31 cellular contexts compared by ENCODE assay signal in the genomic region with DNA sequence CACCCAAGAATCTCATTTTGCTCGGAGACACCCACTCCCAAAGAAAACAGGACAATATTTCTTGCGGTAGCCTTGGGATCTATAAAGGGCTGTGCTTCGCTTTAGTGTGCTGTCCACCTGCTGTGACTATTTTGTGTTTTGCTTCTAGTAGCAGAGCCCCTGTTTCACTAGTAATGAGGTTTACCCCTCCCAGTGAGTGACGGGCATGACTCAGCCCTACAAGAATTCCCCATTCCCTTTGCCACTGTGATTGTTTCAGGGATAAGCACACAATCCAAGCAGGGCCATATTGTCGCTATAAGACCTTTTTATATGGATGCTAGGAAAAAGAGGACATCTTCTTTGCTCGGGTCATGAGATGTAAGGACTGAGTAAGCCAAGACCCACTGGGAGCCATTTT.
A peak's percentile ranks its signal among the peaks of the same experiment; 100 is the strongest.
DNase-seq lines count a peak whose midpoint lies in the region; ATAC-seq and TF ChIP-seq lines count a peak whose summit lies in the region.
"Had no signal": no experiment of that assay in that cellular context is flagged by ENCODE, and none has a peak within 500 bp of the region (broad histone marks: within the 10 kb centered on the region; RNA-seq: fewer than 3 reads in every experiment).

No MANE protein-coding gene starts in this region.

- H3K79me2 ChIP-seq in hepatocyte: no peaks in the 10 kb centered on the region

- intact Hi-C loops in A673 (cut with micrococcal nuclease; ENCODE audit: unreplicated experiment): no loop called here

- POLR2A ChIA-PET in A673 (lab: Charles Lee; ENCODE audit: low non-redundant PET): no interaction called here

- H3K9me2 ChIP-seq in hepatocyte (replicated peaks; ENCODE audit: insufficient read depth): no peaks in the 10 kb centered on the region

- ATAC-seq in HG03095 (IDR thresholded peaks at IDR 0.05; ENCODE audit: unreplicated experiment): no peak
- ATAC-seq in HG02840 (IDR thresholded peaks at IDR 0.05; ENCODE audit: low FRiP score, unreplicated experiment): no peak
- ATAC-seq: activated CD4-positive, alpha-beta T cell treated with anti-CD3 and anti-CD28 coated beads for 36 hours; naive thymus-derived CD4-positive, alpha-beta T cell; Panc1 had no signal

- DNase-seq in A673 (ENCODE audit: low spot score): peak; percentile 7
- DNase-seq in HS-27A (ENCODE audit: low read depth): peak; percentile 14
- peak; percentile 58 for DNase-seq in SW480 (ENCODE audit: low spot score)
- peak; percentile 58 for DNase-seq in iPS-NIHi7 (ENCODE audit: extremely low spot score)
- DNase-seq in stimulated activated CD4-positive, alpha-beta T cell treated with anti-CD3 and anti-CD28 coated beads, Interleukin-2, amount 100 ng/mL, for 48 hours: no peak
- DNase-seq in hepatocyte (ENCODE audit: low spot score): no peak
- DNase-seq: activated CD4-positive, alpha-beta T cell treated with anti-CD3 and anti-CD28 coated beads for 36 hours; activated effector memory CD4-positive, alpha-beta T cell treated with Interleukin-2 at 50 U/mL for 16 hours; activated T-cell treated with anti-CD3 and anti-CD28 coated beads, Interleukin-2, amount 50 U/mL, for 1 hour; CD4-positive, alpha-beta T cell; HFFc6; hypothalamus; Karpas-422; kidney; midbrain; naive thymus-derived CD4-positive, alpha-beta T cell; NCI-H1417 treated with DMSO at 0.1 percent for 48 hours; NCI-H2081 treated with DMSO at 0.1 percent for 48 hours; NCI-H2227 treated with DMSO at 0.1 percent for 48 hours; NCI-H526 treated with DMSO at 0.1 percent for 48 hours; nucleus accumbens; SHP77 treated with DMSO at 0.1 percent for 48 hours; sigmoid colon; stimulated activated CD4-positive, alpha-beta T cell treated with anti-CD3 and anti-CD28 coated beads, Interleukin-12 subunit alpha, Interleukin-12 subunit beta, amount 100 ng/mL, for 4 hours; stimulated activated CD4-positive, alpha-beta T cell treated with anti-CD3 and anti-CD28 coated beads, Interleukin-4, amount 100 ng/mL, for 1 hour; stomach had no signal

- H3K4me2 ChIP-seq in hepatocyte: no peak overlapping the region

- H4K20me1 ChIP-seq in hepatocyte (ENCODE audit: insufficient read depth, poor library complexity, severe bottlenecking): no peaks in the 10 kb centered on the region

- no peak overlapping the region for H2AFZ ChIP-seq in hepatocyte

- WGBS in hepatocyte (ENCODE audit: low lambda C conversion rate, missing lambda C conversion rate): 73% methylated on average over 6 of the region's 6 CpGs

- H3K36me3 ChIP-seq in A673 (ENCODE audit: insufficient read depth, low read length, poor library complexity, severe bottlenecking) (no peaks in the 10 kb centered on the region), hepatocyte (replicated peaks; ENCODE audit: insufficient read depth, low read depth) (no peaks in the 10 kb centered on the region)
- H3K36me3 ChIP-seq: prostate gland, sigmoid colon, stomach, vagina had no signal

- no peak overlapping the region for H3K4me3 ChIP-seq in A673 (ENCODE audit: low read depth, low read length, poor library complexity, severe bottlenecking)
- no peak overlapping the region for H3K4me3 ChIP-seq in hepatocyte
- H3K4me3 ChIP-seq: prostate gland, sigmoid colon, stomach, vagina had no signal

- H3K27me3 ChIP-seq in A673 (replicated peaks; ENCODE audit: insufficient read depth, low read depth, low read length, poor library complexity) (peaks cover 28% of the 10 kb centered on the region), hepatocyte (peaks cover 11% of the 10 kb centered on the region)
- H3K27me3 ChIP-seq: vagina had no signal

- TF ChIP-seq CTCF in A673 (conservative IDR thresholded peaks at IDR 0.05; ENCODE audit: low read depth, low read length): no peak
- no peak for TF ChIP-seq CTCF in hepatocyte (IDR thresholded peaks at IDR 0.05; ENCODE audit: poor library complexity)

- H3K27ac ChIP-seq in A673 (ENCODE audit: low read depth, low read length, poor library complexity, severe bottlenecking) (no peak overlapping the region), hepatocyte (no peak overlapping the region)
- H3K27ac ChIP-seq: prostate gland, sigmoid colon, stomach, vagina had no signal

- H3K9me3 ChIP-seq in A673 (ENCODE audit: low read depth, low read length, poor library complexity, severe bottlenecking): no peaks in the 10 kb centered on the region
- no peaks in the 10 kb centered on the region for H3K9me3 ChIP-seq in hepatocyte (ENCODE audit: low read depth)
- H3K9me3 ChIP-seq: prostate gland, sigmoid colon, stomach, vagina had no signal

- CTCF ChIA-PET in A673 (lab: Charles Lee): interaction anchor here (0.6 kb wide), 1 partner anchor 581 kb away, joined by 4 read pairs; no protein-coding TSS in a partner anchor

- peaks cover 5% of the 10 kb centered on the region for H3K4me1 ChIP-seq in A673 (ENCODE audit: insufficient read depth, low read length, poor library complexity, severe bottlenecking)
- H3K4me1 ChIP-seq in hepatocyte (ENCODE audit: insufficient read depth): no peaks in the 10 kb centered on the region
- H3K4me1 ChIP-seq: prostate gland, sigmoid colon, stomach, vagina had no signal

- no TSS peak for BruUV-seq in A673 (replicated peaks; lab: Mats Ljungman, UMichigan)

Comparison
In these comparisons a context has a peak if more than half of its experiments do, and no peak if none do; other contexts are left out.
1. DNase-seq: peak in A673 (single experiment), HS-27A (single experiment), SW480 (single experiment) and iPS-NIHi7 (single experiment); none in stimulated activated CD4-positive, alpha-beta T cell treated with anti-CD3 and anti-CD28 coated beads, Interleukin-2, amount 100 ng/mL, for 48 hours (0 of 2) and hepatocyte (single experiment).